Comparison of ENCODE assay signal across 1 cellular context in the genomic region with DNA sequence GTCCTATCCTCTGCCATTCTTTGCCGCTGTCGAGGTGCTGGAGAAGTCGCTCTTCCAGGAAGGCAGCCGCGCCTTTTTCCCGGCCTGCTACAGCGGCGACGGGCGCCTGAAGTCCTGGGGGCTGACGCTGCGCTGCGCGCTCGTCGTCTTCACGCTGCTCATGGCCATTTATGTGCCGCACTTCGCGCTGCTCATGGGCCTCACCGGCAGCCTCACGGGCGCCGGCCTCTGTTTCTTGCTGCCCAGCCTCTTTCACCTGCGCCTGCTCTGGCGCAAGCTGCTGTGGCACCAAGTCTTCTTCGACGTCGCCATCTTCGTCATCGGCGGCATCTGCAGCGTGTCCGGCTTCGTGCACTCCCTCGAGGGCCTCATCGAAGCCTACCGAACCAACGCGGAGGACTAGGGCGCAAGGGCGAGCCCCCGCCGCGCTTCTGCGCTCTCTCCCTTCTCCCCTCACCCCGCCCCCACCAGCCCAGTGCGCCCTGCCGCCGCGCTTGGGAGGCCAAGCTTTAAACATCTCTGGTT.
TF ChIP-seq lines count a peak whose summit lies in the region.

No MANE protein-coding gene starts in this region.

TF ChIP-seq in endothelial cell of umbilical vein, 7 proteins besides CTCF, POLR2A, EP300 and RAD21 (continued from another document):
- TF ChIP-seq EZH2 (IDR thresholded peaks at IDR 0.05; ENCODE audit: borderline replicate concordance, low read depth, low read length, severe bottlenecking) = peak; percentile 67
